30 cellular contexts compared by ENCODE assay signal in genomic region chr6:87397656-87398055, GRCh38. TPM values are rescaled to one million over a fixed set of nuclear protein-coding genes. Genes with fewer than 3 reads are reported as not detected.
"Had no signal": no experiment of that assay in that cellular context is flagged by ENCODE, and none has a peak within 500 bp of the region (broad histone marks: within the 10 kb centered on the region; RNA-seq: fewer than 3 reads in every experiment).

No MANE protein-coding gene starts in this region.

- H3K27ac Mint-ChIP-seq: activated B cell treated with CpG ODN at 0.5 μM for 24 hours; activated CD4-positive, alpha-beta memory T cell treated with anti-CD3 and anti-CD28 coated beads, Interleukin-2, amount 10 ng/mL, durations not matched to agents 7 days and 5 days; activated CD8-positive, alpha-beta memory T cell treated with anti-CD3 and anti-CD28 coated beads, Interleukin-2, amount 10 ng/mL, durations not matched to agents 7 days and 5 days; activated naive CD4-positive, alpha-beta T cell treated with anti-CD3 and anti-CD28 coated beads, Interleukin-2, amount 10 ng/mL, durations not matched to agents 7 days and 5 days; activated naive CD8-positive, alpha-beta T cell; activated naive CD8-positive, alpha-beta T cell treated with anti-CD3 and anti-CD28 coated beads, Interleukin-2, amount 50 U/mL, for 24 hours; T-helper 1 cell treated with Interleukin-12 subunit alpha and Interleukin-12 subunit beta and Interleukin-4 antibody, amounts not matched to agents 30 μg/mL and 1 μg/mL, for 36 hours; T-helper 2 cell treated with Interferon-gamma antibody and Interleukin-4, amounts not matched to agents 5 μg/mL and 100 μg/mL, for 36 hours had no signal

- H3K27me3 Mint-ChIP-seq: activated B cell treated with CpG ODN at 0.5 μM for 24 hours; activated CD4-positive, alpha-beta memory T cell treated with anti-CD3 and anti-CD28 coated beads, Interleukin-2, amount 10 ng/mL, durations not matched to agents 7 days and 5 days; activated CD8-positive, alpha-beta memory T cell treated with anti-CD3 and anti-CD28 coated beads, Interleukin-2, amount 10 ng/mL, durations not matched to agents 7 days and 5 days; activated naive CD4-positive, alpha-beta T cell treated with anti-CD3 and anti-CD28 coated beads, Interleukin-2, amount 10 ng/mL, durations not matched to agents 7 days and 5 days; activated naive CD8-positive, alpha-beta T cell; activated naive CD8-positive, alpha-beta T cell treated with anti-CD3 and anti-CD28 coated beads, Interleukin-2, amount 50 U/mL, for 24 hours; central memory CD8-positive, alpha-beta T cell had no signal

- ATAC-seq: activated CD8-positive, alpha-beta memory T cell treated with anti-CD3 and anti-CD28 coated beads, Interleukin-2, amount 10 ng/mL, durations not matched to agents 7 days and 5 days; activated naive CD8-positive, alpha-beta T cell treated with anti-CD3 and anti-CD28 coated beads, Interleukin-2, amount 50 U/mL, for 24 hours; PC-3; Right ventricle myocardium inferior had no signal

- H3K4me3 Mint-ChIP-seq: activated B cell treated with CpG ODN at 0.5 μM for 24 hours; activated CD4-positive, alpha-beta memory T cell treated with anti-CD3 and anti-CD28 coated beads, Interleukin-2, amount 10 ng/mL, durations not matched to agents 7 days and 5 days; activated CD8-positive, alpha-beta memory T cell treated with anti-CD3 and anti-CD28 coated beads, Interleukin-2, amount 10 ng/mL, durations not matched to agents 7 days and 5 days; activated naive CD4-positive, alpha-beta T cell treated with anti-CD3 and anti-CD28 coated beads, Interleukin-2, amount 10 ng/mL, durations not matched to agents 7 days and 5 days; activated naive CD8-positive, alpha-beta T cell; activated naive CD8-positive, alpha-beta T cell treated with anti-CD3 and anti-CD28 coated beads, Interleukin-2, amount 50 U/mL, for 24 hours; central memory CD8-positive, alpha-beta T cell; T-helper 1 cell treated with Interleukin-12 subunit alpha and Interleukin-12 subunit beta and Interleukin-4 antibody, amounts not matched to agents 30 μg/mL and 1 μg/mL, for 36 hours; T-helper 2 cell treated with Interferon-gamma antibody and Interleukin-4, amounts not matched to agents 5 μg/mL and 100 μg/mL, for 36 hours had no signal

- H3K9me3 Mint-ChIP-seq: activated B cell treated with CpG ODN at 0.5 μM for 24 hours; activated CD4-positive, alpha-beta memory T cell treated with anti-CD3 and anti-CD28 coated beads, Interleukin-2, amount 10 ng/mL, durations not matched to agents 7 days and 5 days; activated naive CD4-positive, alpha-beta T cell treated with anti-CD3 and anti-CD28 coated beads, Interleukin-2, amount 10 ng/mL, durations not matched to agents 7 days and 5 days; activated naive CD8-positive, alpha-beta T cell treated with anti-CD3 and anti-CD28 coated beads, Interleukin-2, amount 50 U/mL, for 24 hours; central memory CD8-positive, alpha-beta T cell; T-helper 1 cell treated with Interleukin-12 subunit alpha and Interleukin-12 subunit beta and Interleukin-4 antibody, amounts not matched to agents 30 μg/mL and 1 μg/mL, for 36 hours; T-helper 2 cell treated with Interferon-gamma antibody and Interleukin-4, amounts not matched to agents 5 μg/mL and 100 μg/mL, for 36 hours had no signal

- H3K36me3 Mint-ChIP-seq: activated CD8-positive, alpha-beta memory T cell treated with anti-CD3 and anti-CD28 coated beads, Interleukin-2, amount 10 ng/mL, durations not matched to agents 7 days and 5 days; activated naive CD4-positive, alpha-beta T cell treated with anti-CD3 and anti-CD28 coated beads, Interleukin-2, amount 10 ng/mL, durations not matched to agents 7 days and 5 days had no signal

- DNase-seq: activated B cell treated with CpG ODN at 0.5 μM for 24 hours; activated CD4-positive, alpha-beta memory T cell treated with anti-CD3 and anti-CD28 coated beads, Interleukin-2, amount 10 ng/mL, durations not matched to agents 7 days and 5 days; activated CD4-positive, alpha-beta T cell treated with anti-CD3 and anti-CD28 coated beads for 4 hours; activated CD4-positive, CD25-positive, alpha-beta regulatory T cell treated with anti-CD3 and anti-CD28 coated beads, Interleukin-2, amount 50 U/mL, for 72 hours; activated CD8-positive, alpha-beta memory T cell treated with anti-CD3 and anti-CD28 coated beads for 24 hours; activated CD8-positive, alpha-beta memory T cell treated with anti-CD3 and anti-CD28 coated beads, Interleukin-2, amount 10 ng/mL, durations not matched to agents 7 days and 5 days; activated CD8-positive, alpha-beta memory T cell treated with anti-CD3 and anti-CD28 coated beads, Interleukin-2, amount 50 U/mL, for 48 hours; activated effector memory CD4-positive, alpha-beta T cell treated with Interleukin-2 at 50 U/mL for 16 hours; activated naive CD4-positive, alpha-beta T cell treated with anti-CD3 and anti-CD28 coated beads, Interleukin-2, amount 10 ng/mL, durations not matched to agents 7 days and 5 days; activated naive CD8-positive, alpha-beta T cell treated with anti-CD3 and anti-CD28 coated beads, Interleukin-2, amount 50 U/mL, for 24 hours; activated T-cell treated with anti-CD3 and anti-CD28 coated beads, Interleukin-2, amount 50 U/mL, for 48 hours; anterior cingulate cortex; brain microvascular endothelial cell; colonic mucosa; KG1; MG63; NCI-H1048; NCI-H1105 treated with DMSO at 0.1 percent for 48 hours; NCI-H1694; NCI-H1930; NCI-H2227 treated with DMSO at 0.1 percent for 48 hours; NCI-H446; PC-3; Peyer's patch had no signal

- H3K4me1 Mint-ChIP-seq: activated naive CD4-positive, alpha-beta T cell treated with anti-CD3 and anti-CD28 coated beads, Interleukin-2, amount 10 ng/mL, durations not matched to agents 7 days and 5 days; activated naive CD8-positive, alpha-beta T cell treated with anti-CD3 and anti-CD28 coated beads, Interleukin-2, amount 50 U/mL, for 24 hours; central memory CD8-positive, alpha-beta T cell had no signal

RNA-seq across cellular contexts. Expression of gene CFAP206, which starts 10.1 kb away (rescaled TPM):
- total RNA-seq: activated CD4-positive, alpha-beta memory T cell treated with anti-CD3 and anti-CD28 coated beads, Interleukin-2, amount 10 ng/mL, durations not matched to agents 7 days and 5 days; activated CD8-positive, alpha-beta memory T cell treated with anti-CD3 and anti-CD28 coated beads, Interleukin-2, amount 10 ng/mL, durations not matched to agents 7 days and 5 days; cardiac muscle cell; Peyer's patch had no signal
